In the genomic region with DNA sequence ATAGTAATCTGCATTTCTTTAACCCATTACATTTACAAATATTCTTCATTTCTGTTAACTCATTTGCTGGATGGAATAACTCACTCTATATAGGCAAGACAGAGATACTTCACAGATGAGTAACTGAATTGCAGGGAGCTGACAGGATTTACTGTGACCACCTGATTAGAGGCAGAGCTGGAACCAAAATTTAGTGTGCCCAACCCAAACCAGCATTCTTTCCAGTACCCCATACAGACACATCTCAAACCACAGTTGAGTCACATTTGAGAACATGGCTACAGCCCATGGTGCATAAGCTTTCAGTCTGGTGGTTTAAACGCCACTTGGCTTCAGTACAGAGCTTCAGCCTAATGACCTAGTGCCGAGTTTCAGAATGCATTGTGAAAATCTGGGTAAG, we compare ENCODE assay signal across 17 cellular contexts.
DNase-seq lines count a peak whose midpoint lies in the region; ATAC-seq and TF ChIP-seq lines count a peak whose summit lies in the region.
"Had no signal": no experiment of that assay in that cellular context is flagged by ENCODE, and none has a peak within 500 bp of the region (broad histone marks: within the 10 kb centered on the region; RNA-seq: fewer than 3 reads in every experiment).

No MANE protein-coding gene starts in this region.

- DNase-seq in G401 (ENCODE audit: low spot score) (peak; percentile 34), RPMI7951 (ENCODE audit: low read depth) (peak; percentile 88), fibroblast of mammary gland (ENCODE audit: low read depth) (peak; percentile 96), Caco-2 (no peak)
- DNase-seq in stimulated activated CD4-positive, alpha-beta T cell treated with anti-CD3 and anti-CD28 coated beads, Interleukin-4, amount 100 ng/mL, for 4 hours = no peak
- DNase-seq: activated CD8-positive, alpha-beta T cell treated with anti-CD3 and anti-CD28 coated beads, Interleukin-2, amount 10 ng/mL, durations not matched to agents 7 days and 5 days; body of pancreas; CD8-positive, alpha-beta T cell; effector CD8-positive, alpha-beta T cell; GDM1; glutamatergic neuron; NCI-H1092 treated with DMSO at 0.1 percent for 48 hours; posterior cingulate gyrus; stimulated activated CD4-positive, alpha-beta T cell treated with anti-CD3 and anti-CD28 coated beads, Interleukin-15, amount 100 ng/mL, for 24 hours had no signal

- BruUV-seq in Caco-2 (replicated peaks; lab: Mats Ljungman, UMichigan) = no TSS peak

- intact Hi-C loops in Caco-2 (cut with micrococcal nuclease; ENCODE audit: unreplicated experiment) = no loop called here

- no peak overlapping the region for H3K4me3 ChIP-seq in fibroblast of mammary gland (ENCODE audit: control insufficient read depth, low read depth, low read length)
- H3K4me3 ChIP-seq in skeletal muscle satellite cell (ENCODE audit: low read length) = peak overlapping the region; percentile 6
- no peak overlapping the region for H3K4me3 ChIP-seq in Caco-2 (ENCODE audit: low read depth, low read length)
- H3K4me3 ChIP-seq: body of pancreas had no signal

- no peak for ATAC-seq in GM19395 (IDR thresholded peaks at IDR 0.05; ENCODE audit: unreplicated experiment)
- ATAC-seq: activated CD8-positive, alpha-beta T cell treated with anti-CD3 and anti-CD28 coated beads, Interleukin-2, amount 10 ng/mL, durations not matched to agents 7 days and 5 days; body of pancreas; CD8-positive, alpha-beta T cell had no signal

- H3K27ac Mint-ChIP-seq in Caco-2 (ENCODE audit: unreplicated experiment) = no peak overlapping the region
- H3K27ac Mint-ChIP-seq: activated CD8-positive, alpha-beta T cell treated with anti-CD3 and anti-CD28 coated beads, Interleukin-2, amount 10 ng/mL, durations not matched to agents 7 days and 5 days; activated T-helper 2 cell treated with anti-CD3 and anti-CD28 coated beads, Interferon-gamma antibody, Interleukin-2, Interleukin-4, amounts not matched to agents 10 μg/mL and 5 μg/mL and 100 μg/mL, durations not matched to agents 14 hours and 24 hours and 36 hours; CD8-positive, alpha-beta T cell had no signal

- H3K9me3 ChIP-seq in skeletal muscle satellite cell (replicated peaks; ENCODE audit: low read length) (no peaks in the 10 kb centered on the region), Caco-2 (no peaks in the 10 kb centered on the region)
- H3K9me3 ChIP-seq: body of pancreas had no signal

- CTCF ChIA-PET in Caco-2 (lab: Charles Lee) = no interaction called here

- peak overlapping the region; percentile 48 for H3K4me2 ChIP-seq in skeletal muscle satellite cell (ENCODE audit: low read length)

- H3K36me3 ChIP-seq in skeletal muscle satellite cell (ENCODE audit: insufficient read depth, low read length) (no peaks in the 10 kb centered on the region), Caco-2 (ENCODE audit: control insufficient read depth, insufficient read depth, low read length) (no peaks in the 10 kb centered on the region)

- H3K4me1 ChIP-seq in skeletal muscle satellite cell (ENCODE audit: control insufficient read depth, insufficient read depth, low read length) (peaks cover 49% of the 10 kb centered on the region), Caco-2 (peaks cover 30% of the 10 kb centered on the region)
- H3K4me1 ChIP-seq: body of pancreas had no signal

- TF ChIP-seq CTCF in fibroblast of mammary gland (conservative IDR thresholded peaks at IDR 0.05; ENCODE audit: control insufficient read depth, insufficient read depth, low read depth, low read length) (no peak), Caco-2 (IDR thresholded peaks at IDR 0.05; ENCODE audit: insufficient read depth in 1 of 2, low read depth in 1 of 2, low read length in 1 of 2, severe bottlenecking in 1 of 2, unreplicated experiment in 1 of 2) (no peak)

- peaks cover 7% of the 10 kb centered on the region for H3K4me1 Mint-ChIP-seq in Caco-2 (ENCODE audit: low read depth, unreplicated experiment)

- H3K9me3 Mint-ChIP-seq in Caco-2 (ENCODE audit: unreplicated experiment) = no peaks in the 10 kb centered on the region
- H3K9me3 Mint-ChIP-seq: activated T-helper 2 cell treated with anti-CD3 and anti-CD28 coated beads, Interferon-gamma antibody, Interleukin-2, Interleukin-4, amounts not matched to agents 10 μg/mL and 5 μg/mL and 100 μg/mL, durations not matched to agents 14 hours and 24 hours and 36 hours; CD8-positive, alpha-beta T cell had no signal

- no peaks in the 10 kb centered on the region for H3K27me3 Mint-ChIP-seq in Caco-2 (ENCODE audit: insufficient read depth, unreplicated experiment)

- H3K36me3 Mint-ChIP-seq in Caco-2 (ENCODE audit: insufficient read depth, unreplicated experiment) = no peaks in the 10 kb centered on the region
- H3K36me3 Mint-ChIP-seq: CD8-positive, alpha-beta T cell had no signal

- POLR2A ChIA-PET in Caco-2 (lab: Charles Lee) = no interaction called here

- H3K27me3 ChIP-seq in skeletal muscle satellite cell (ENCODE audit: control insufficient read depth, insufficient read depth, low read length) (no peaks in the 10 kb centered on the region), Caco-2 (replicated peaks; ENCODE audit: control insufficient read depth, insufficient read depth, low read length) (no peaks in the 10 kb centered on the region)
- H3K27me3 ChIP-seq: body of pancreas had no signal

- H3K9ac ChIP-seq in skeletal muscle satellite cell (ENCODE audit: low read depth, low read length) = peak overlapping the region; percentile 50

- no peak overlapping the region for H3K4me3 Mint-ChIP-seq in Caco-2 (ENCODE audit: unreplicated experiment)
- H3K4me3 Mint-ChIP-seq: activated CD8-positive, alpha-beta T cell treated with anti-CD3 and anti-CD28 coated beads, Interleukin-2, amount 10 ng/mL, durations not matched to agents 7 days and 5 days; CD8-positive, alpha-beta T cell had no signal

- in situ Hi-C loops in G401 (cut with HindIII; ENCODE audit: low sequenced_read_pairs) = no loop called here

Comparison
In these comparisons a context has a peak if more than half of its experiments do, and no peak if none do; other contexts are left out.
1. DNase-seq: peak in G401 (single experiment), RPMI7951 (single experiment) and fibroblast of mammary gland (single experiment); none in stimulated activated CD4-positive, alpha-beta T cell treated with anti-CD3 and anti-CD28 coated beads, Interleukin-4, amount 100 ng/mL, for 4 hours (0 of 2) and Caco-2 (0 of 2).